ENCODE assay signal across 8 cellular contexts in genomic region chr2:70190086-70190412, GRCh38. TPM values are rescaled to one million over a fixed set of nuclear protein-coding genes. Genes with fewer than 3 reads are reported as not detected.
DNase-seq lines count a peak whose midpoint lies in the region; ATAC-seq and TF ChIP-seq lines count a peak whose summit lies in the region.

No MANE protein-coding gene starts in this region.

- H3K36me3 ChIP-seq in HUES48 (ENCODE audit: control insufficient read depth, insufficient read depth, low read length) (no peaks in the 10 kb centered on the region), fibroblast of lung (ENCODE audit: control insufficient read depth, insufficient read depth, low read length) (no peaks in the 10 kb centered on the region)

- peaks cover 2% of the 10 kb centered on the region for H3K79me2 ChIP-seq in fibroblast of lung (ENCODE audit: control insufficient read depth, insufficient read depth, low read length)

- no peaks in the 10 kb centered on the region for H3K9me3 ChIP-seq in HUES48 (ENCODE audit: control insufficient read depth, insufficient read depth, low read length)
- H3K9me3 ChIP-seq in fibroblast of lung (ENCODE audit: control insufficient read depth, insufficient read depth, low read depth, low read length): no peaks in the 10 kb centered on the region

- H2AFZ ChIP-seq in fibroblast of lung (ENCODE audit: low read length): peak overlapping the region; percentile 96

- DNase-seq in EL (peak; percentile 42), fibroblast of lung (ENCODE audit: low read depth in 2 of 2) (no peak), omental fat pad (ENCODE audit: low spot score) (no peak), NOMO-1 (lab: John Stamatoyannopoulos, UW; ENCODE audit: unreplicated experiment in 2 of 2) (no peak), ecto neural progenitor cell (ENCODE audit: low spot score) (no peak)
- peak; percentile 1 for DNase-seq in activated CD8-positive, alpha-beta memory T cell treated with anti-CD3 and anti-CD28 coated beads, Interleukin-2, amount 50 U/mL, for 24 hours (ENCODE audit: extremely low read depth)

- peak overlapping the region; percentile 93 for H3K27ac ChIP-seq in HUES48 (ENCODE audit: low read depth, low read length)
- H3K27ac ChIP-seq in fibroblast of lung (ENCODE audit: insufficient read depth, low read length): peak overlapping the region; percentile 93

- H3K9ac ChIP-seq in HUES48 (ENCODE audit: low read depth, low read length): peak overlapping the region; percentile 76
- H3K9ac ChIP-seq in fibroblast of lung (ENCODE audit: insufficient read depth, low read length): peak overlapping the region; percentile 96

- H3K4me3 ChIP-seq in HUES48 (ENCODE audit: low read depth, low read length) (peak overlapping the region; percentile 91), fibroblast of lung (replicated peaks in 1 of 4; ENCODE audit: control extremely low read depth in 1 of 4, insufficient read depth in 1 of 4, low read depth in 3 of 4, low read length in 4 of 4) (peak overlapping the region; percentile 62 to 96 (median 83))

- H3K4me2 ChIP-seq in fibroblast of lung (ENCODE audit: extremely low read depth, insufficient read depth, low read length): peak overlapping the region; percentile 91

- ATAC-seq in GM21381 (IDR thresholded peaks at IDR 0.05; ENCODE audit: unreplicated experiment) (peak; percentile 24), omental fat pad (ENCODE audit: low FRiP score) (peak; percentile 22)

- H3K27me3 ChIP-seq in HUES48 (ENCODE audit: control insufficient read depth, insufficient read depth, low read length): no peaks in the 10 kb centered on the region
- no peaks in the 10 kb centered on the region for H3K27me3 ChIP-seq in fibroblast of lung (ENCODE audit: control insufficient read depth, insufficient read depth, low read length)

- no peaks in the 10 kb centered on the region for H4K20me1 ChIP-seq in fibroblast of lung (ENCODE audit: control insufficient read depth, extremely low read depth, insufficient read depth, low read length)

- TF ChIP-seq CTCF in fibroblast of lung (conservative IDR thresholded peaks at IDR 0.05 in 1 of 2, IDR thresholded peaks at IDR 0.05 in 1 of 2; ENCODE audit: low read depth in 1 of 2, low read length in 2 of 2): no peak
- no peak for TF ChIP-seq CTCF in omental fat pad (IDR thresholded peaks at IDR 0.05)

- 0 out of 2 replicates have a peak, but pooled peaks cover 3% of the 10 kb centered on the region for H3K4me1 ChIP-seq in HUES48 (ENCODE audit: control insufficient read depth, insufficient read depth, low read length)
- H3K4me1 ChIP-seq in fibroblast of lung (ENCODE audit: control insufficient read depth, extremely low read depth, insufficient read depth, low read length): no peaks in the 10 kb centered on the region

RNA-seq across cellular contexts. Expression of gene C2orf42, which starts 0.8 kb away (rescaled TPM):
- total RNA-seq in fibroblast of lung (24.9 and 32.7 TPM in 2 replicates), omental fat pad (10 to 100 TPM; 10.6 to 15.3 (median 11.2) TPM)
- 9.1 and 9.8 TPM in 2 replicates for polyA plus RNA-seq in fibroblast of lung
- 8.3 and 8.4 TPM in 2 replicates for polyA plus RNA-seq in fibroblast of lung (2012)
- polyA minus RNA-seq in fibroblast of lung (ENCODE audit: low replicate concordance): 10.8 and 11.4 TPM in 2 replicates

RNA-seq across cellular contexts. Expression of gene TIA1, which starts 58.4 kb away (rescaled TPM):
- total RNA-seq in fibroblast of lung: 115 and 138 TPM in 2 replicates
- polyA plus RNA-seq in fibroblast of lung: 52.7 and 64.5 TPM in 2 replicates
- polyA plus RNA-seq in fibroblast of lung (2012): 32.8 and 40.0 TPM in 2 replicates
- polyA minus RNA-seq in fibroblast of lung (ENCODE audit: low replicate concordance): 44.8 and 58.8 TPM in 2 replicates
- total RNA-seq in omental fat pad: 100 to 1,000 TPM in 1 of 4 donors, 10 to 100 TPM in 3; 38.1 to 170 (median 53.9) TPM

Comparison
In these comparisons a context has a peak if more than half of its experiments do, and no peak if none do; other contexts are left out.
1. DNase-seq: peak in EL (single experiment) and activated CD8-positive, alpha-beta memory T cell treated with anti-CD3 and anti-CD28 coated beads, Interleukin-2, amount 50 U/mL, for 24 hours (single experiment); none in fibroblast of lung (0 of 2), omental fat pad (single experiment), NOMO-1 (0 of 2) and ecto neural progenitor cell (single experiment).